ENCODE assay signal across 25 cellular contexts in the genomic region with DNA sequence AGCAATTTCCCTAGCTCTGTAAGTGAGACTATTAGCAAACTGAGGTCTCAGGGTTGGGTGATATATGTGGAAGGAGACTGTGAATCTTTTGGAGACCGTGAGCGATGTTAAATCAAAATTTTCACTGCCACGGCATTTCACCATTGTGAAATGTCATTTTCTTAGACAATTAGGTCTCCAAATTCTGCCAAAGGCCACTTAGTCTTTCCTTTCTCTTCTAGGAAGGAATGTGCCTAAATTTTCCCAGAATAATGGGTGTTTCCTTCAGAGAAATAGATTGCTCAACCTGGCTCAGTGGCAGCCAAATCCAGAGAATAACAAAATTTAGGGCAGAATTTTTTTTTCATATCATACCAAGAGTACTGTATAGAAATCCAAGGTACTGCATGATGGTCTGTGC.
"Had no signal": no experiment of that assay in that cellular context is flagged by ENCODE, and none has a peak within 500 bp of the region (broad histone marks: within the 10 kb centered on the region; RNA-seq: fewer than 3 reads in every experiment).

No MANE protein-coding gene starts in this region.

- H3K36me3 ChIP-seq: adrenal gland, ascending aorta, cardiac muscle cell, sigmoid colon, thyroid gland had no signal

- H3K9me3 ChIP-seq: adrenal gland, ascending aorta, sigmoid colon, thyroid gland had no signal

- ATAC-seq: activated CD4-positive, alpha-beta T cell treated with anti-CD3 and anti-CD28 coated beads for 36 hours; effector memory CD8-positive, alpha-beta T cell; naive thymus-derived CD4-positive, alpha-beta T cell; stimulated activated effector memory CD8-positive, alpha-beta T cell treated with anti-CD3 and anti-CD28 coated beads, Interleukin-12 subunit alpha, Interleukin-12 subunit beta, amount 100 ng/mL, for 72 hours had no signal

- H3K4me1 ChIP-seq: adrenal gland, ascending aorta, sigmoid colon, thyroid gland had no signal

- H3K4me2 ChIP-seq: hepatocyte had no signal

- H3K4me3 ChIP-seq: adrenal gland, ascending aorta, cardiac muscle cell, coronary artery, dorsolateral prefrontal cortex, hepatocyte, sigmoid colon, thyroid gland had no signal

- H3K27me3 ChIP-seq: adrenal gland, ascending aorta, cardiac muscle cell, dorsolateral prefrontal cortex, hepatocyte, sigmoid colon, thyroid gland had no signal

- H2AFZ ChIP-seq: hepatocyte had no signal

- H3K27ac ChIP-seq: adrenal gland, cardiac muscle cell, dorsolateral prefrontal cortex, hepatocyte, sigmoid colon, thyroid gland had no signal

- H3K79me2 ChIP-seq: hepatocyte had no signal

- DNase-seq: activated CD4-positive, alpha-beta T cell treated with anti-CD3 and anti-CD28 coated beads for 36 hours; activated CD4-positive, alpha-beta T cell treated with anti-CD3 and anti-CD28 coated beads, Interleukin-2, amount 50 U/mL, for 4 hours; activated CD4-positive, CD25-positive, alpha-beta regulatory T cell; activated effector memory CD4-positive, alpha-beta T cell treated with Interleukin-2 at 50 U/mL for 16 hours; activated naive CD4-positive, alpha-beta T cell treated with Interleukin-2 at 50 U/mL for 16 hours; activated T-cell treated with anti-CD3 and anti-CD28 coated beads for 4 hours; adrenal gland; dorsolateral prefrontal cortex; effector memory CD8-positive, alpha-beta T cell; foreskin melanocyte; glutamatergic neuron; islet precursor cell; mammary epithelial cell; naive thymus-derived CD4-positive, alpha-beta T cell; sigmoid colon; small intestine; stimulated activated CD4-positive, alpha-beta T cell treated with anti-CD3 and anti-CD28 coated beads, Interleukin-4, amount 100 ng/mL, for 24 hours; substantia nigra; T-helper 1 cell; thyroid gland had no signal
